12 cellular contexts compared by ENCODE assay signal in genomic region chr4:83075271-83075670, GRCh38. TPM values are rescaled to one million over a fixed set of nuclear protein-coding genes. Genes with fewer than 3 reads are reported as not detected.
DNase-seq lines count a peak whose midpoint lies in the region; ATAC-seq and TF ChIP-seq lines count a peak whose summit lies in the region.
"Had no signal": no experiment of that assay in that cellular context is flagged by ENCODE, and none has a peak within 500 bp of the region (broad histone marks: within the 10 kb centered on the region; RNA-seq: fewer than 3 reads in every experiment).

No MANE protein-coding gene starts in this region.

- no peak overlapping the region for H3K23ac ChIP-seq in mesendoderm (ENCODE audit: low read length)

- peak overlapping the region; percentile 19; the same call in 1 of the 2 replicates for H3K9ac ChIP-seq in OCI-LY3 (ENCODE audit: low read length)
- H3K9ac ChIP-seq in mesendoderm (ENCODE audit: low read length), result no peak overlapping the region

- TF ChIP-seq CTCF in AG09309 (IDR thresholded peaks at IDR 0.05; ENCODE audit: control insufficient read depth, insufficient read depth, low read depth, low read length, missing control alignments) (no peak), OCI-LY3 (IDR thresholded peaks at IDR 0.05; ENCODE audit: low read depth, low read length) (no peak), osteocyte (IDR thresholded peaks at IDR 0.05) (no peak), mesothelial cell of epicardium (IDR thresholded peaks at IDR 0.05; ENCODE audit: unreplicated experiment) (no peak)

- no peak overlapping the region for H3K4me3 Mint-ChIP-seq in osteocyte (ENCODE audit: unreplicated experiment)
- no peak overlapping the region for H3K4me3 Mint-ChIP-seq in mesothelial cell of epicardium

- no peak overlapping the region for H2BK120ac ChIP-seq in mesendoderm (ENCODE audit: low read depth, low read length)

- H3K79me2 ChIP-seq in OCI-LY3 (ENCODE audit: low read length) (no peaks in the 10 kb centered on the region), mesendoderm (ENCODE audit: control insufficient read depth, insufficient read depth, low read length) (no peaks in the 10 kb centered on the region)

- no peaks in the 10 kb centered on the region for H4K20me1 ChIP-seq in OCI-LY3 (ENCODE audit: insufficient read depth, low read length)

- no peak overlapping the region for H3K18ac ChIP-seq in mesendoderm (ENCODE audit: low read length)

- no peak overlapping the region for H2BK5ac ChIP-seq in mesendoderm (ENCODE audit: low read length)

- H3K36me3 ChIP-seq in OCI-LY3 (replicated peaks; ENCODE audit: low read depth, low read length), result peaks cover 10% of the 10 kb centered on the region
- H3K36me3 ChIP-seq in mesendoderm (ENCODE audit: control insufficient read depth, insufficient read depth, low read length), result no peaks in the 10 kb centered on the region

- H4K8ac ChIP-seq in mesendoderm (ENCODE audit: low read depth, low read length), result no peak overlapping the region

- no peak for ATAC-seq in GM21360 (IDR thresholded peaks at IDR 0.05; ENCODE audit: unreplicated experiment)

- DNase-seq in AG09309 (ENCODE audit: low read depth) (peak; percentile 7), dermis microvascular lymphatic vessel endothelial cell (ENCODE audit: low read depth in 2 of 2) (peak; percentile 45 to 48), osteocyte (ENCODE audit: extremely low spot score, unreplicated experiment) (no peak), NCI-H2029 treated with DMSO at 0.1 percent for 48 hours (lab: John Stamatoyannopoulos, UW) (no peak), mesendoderm (no peak), mesothelial cell of epicardium (ENCODE audit: low spot score in 2 of 2, unreplicated experiment in 2 of 2) (no peak)
- DNase-seq: activated effector memory CD4-positive, alpha-beta T cell treated with anti-CD3 and anti-CD28 coated beads, Interleukin-2, amount 50 U/mL, for 16 hours; effector CD4-positive, alpha-beta T cell; NCI-H2081; NCI-H526 had no signal

- no peak overlapping the region for H3K4ac ChIP-seq in mesendoderm (ENCODE audit: low read depth, low read length)

- WGBS in mesendoderm (ENCODE audit: extremely low coverage, insufficient coverage, low lambda C conversion rate), result no CpG with 5 or more reads among the region's 3 CpGs

- H3K9me3 Mint-ChIP-seq in osteocyte (ENCODE audit: unreplicated experiment), result no peaks in the 10 kb centered on the region
- no peaks in the 10 kb centered on the region for H3K9me3 Mint-ChIP-seq in mesothelial cell of epicardium

- peak overlapping the region; percentile 66 for H3K27ac ChIP-seq in OCI-LY3 (ENCODE audit: low read length)
- H3K27ac ChIP-seq in mesendoderm (ENCODE audit: low read depth, low read length), result no peak overlapping the region

- no peaks in the 10 kb centered on the region for H3K79me1 ChIP-seq in mesendoderm (ENCODE audit: low read length)

- no peak overlapping the region for H2AK5ac ChIP-seq in mesendoderm (ENCODE audit: low read length)

- peak overlapping the region; percentile 75 for H3K4me2 ChIP-seq in OCI-LY3 (ENCODE audit: low read length)
- H3K4me2 ChIP-seq in mesendoderm (ENCODE audit: low read length), result no peak overlapping the region

- no peak overlapping the region for H3K56ac ChIP-seq in mesendoderm (ENCODE audit: low read length)

- H3K4me3 ChIP-seq in AG09309 (ENCODE audit: control insufficient read depth, low read depth, low read length) (no peak overlapping the region), OCI-LY3 (ENCODE audit: low read length) (peak overlapping the region; percentile 41), mesendoderm (ENCODE audit: low read length) (no peak overlapping the region)

- H3K36me3 Mint-ChIP-seq in osteocyte (ENCODE audit: unreplicated experiment), result peaks cover 15% of the 10 kb centered on the region
- peaks cover 27% of the 10 kb centered on the region for H3K36me3 Mint-ChIP-seq in mesothelial cell of epicardium

- no peak overlapping the region for H2AFZ ChIP-seq in OCI-LY3 (ENCODE audit: low read depth, low read length)

- H4K5ac ChIP-seq in mesendoderm (ENCODE audit: low read length), result no peak overlapping the region

- peaks cover 18% of the 10 kb centered on the region for H3K4me1 Mint-ChIP-seq in osteocyte (ENCODE audit: unreplicated experiment)
- peaks cover 10% of the 10 kb centered on the region for H3K4me1 Mint-ChIP-seq in mesothelial cell of epicardium

- no peaks in the 10 kb centered on the region for H3K9me3 ChIP-seq in OCI-LY3 (ENCODE audit: insufficient read depth, low read length)

- peak overlapping the region; percentile 56 for H3K27ac Mint-ChIP-seq in osteocyte (ENCODE audit: unreplicated experiment)
- H3K27ac Mint-ChIP-seq in mesothelial cell of epicardium, result no peak overlapping the region

- no peak overlapping the region for H2BK15ac ChIP-seq in mesendoderm (replicated peaks; ENCODE audit: low read depth)

- no peaks in the 10 kb centered on the region for H3K27me3 Mint-ChIP-seq in osteocyte (ENCODE audit: unreplicated experiment)
- no peaks in the 10 kb centered on the region for H3K27me3 Mint-ChIP-seq in mesothelial cell of epicardium (ENCODE audit: low read depth)

- H3K4me1 ChIP-seq in OCI-LY3 (ENCODE audit: low read length) (peaks cover 29% of the 10 kb centered on the region), mesendoderm (ENCODE audit: control insufficient read depth, low read depth, low read length) (no peaks in the 10 kb centered on the region)

- H3K27me3 ChIP-seq in OCI-LY3 (ENCODE audit: low read depth, low read length), result no peaks in the 10 kb centered on the region
- no peaks in the 10 kb centered on the region for H3K27me3 ChIP-seq in mesendoderm (ENCODE audit: insufficient read depth, low read length, poor library complexity)

RNA-seq across cellular contexts. Expression of gene PLAC8, which starts 39.3 kb away (rescaled TPM):
- total RNA-seq in dermis microvascular lymphatic vessel endothelial cell, result 0.25 and 0.39 TPM in 2 replicates
- not detected in 2 replicates for total RNA-seq in osteocyte
- polyA plus RNA-seq in mesendoderm (2013, experiment 1 of 2), result 3.6 TPM
- polyA plus RNA-seq in mesendoderm (2013, experiment 2 of 2), result 3.0 TPM
- 0.50 to 1.6 TPM (median 1.2 TPM) in 3 replicates for total RNA-seq in mesothelial cell of epicardium

RNA-seq across cellular contexts. Expression of gene COPS4, which starts 40.3 kb away (rescaled TPM):
- total RNA-seq in dermis microvascular lymphatic vessel endothelial cell (88.9 and 89.6 TPM in 2 replicates), osteocyte (33.8 and 38.5 TPM in 2 replicates), mesothelial cell of epicardium (34.1 to 39.6 TPM (median 36.6 TPM) in 3 replicates)
- polyA plus RNA-seq in mesendoderm (2013, experiment 1 of 2), result 50.9 TPM
- polyA plus RNA-seq in mesendoderm (2013, experiment 2 of 2), result 49.1 TPM

Comparison
In these comparisons a context has a peak if more than half of its experiments do, and no peak if none do; other contexts are left out.
1. DNase-seq: peak in AG09309 (single experiment) and dermis microvascular lymphatic vessel endothelial cell (2 of 2); none in osteocyte (single experiment), NCI-H2029 treated with DMSO at 0.1 percent for 48 hours (single experiment), mesendoderm (single experiment) and mesothelial cell of epicardium (0 of 2).